Comparison of ENCODE assay signal across 32 cellular contexts in genomic region chr4:133638702-133639101, GRCh38.
"Had no signal": no experiment of that assay in that cellular context is flagged by ENCODE, and none has a peak within 500 bp of the region (broad histone marks: within the 10 kb centered on the region; RNA-seq: fewer than 3 reads in every experiment).

No MANE protein-coding gene starts in this region.

- H3K36me3 ChIP-seq: gastroesophageal sphincter, heart left ventricle, lower lobe of right lung, ovary, right lobe of liver, suprapubic skin, transverse colon, upper lobe of right lung, uterus had no signal

- H3K27ac Mint-ChIP-seq: dendritic cell treated with granulocyte-macrophage colony-stimulating factor and Interleukin-4, amounts not matched to agents 40 ng/mL and 50 ng/mL, for 4 days; endodermal cell; naive thymus-derived CD8-positive, alpha-beta T cell; stimulated activated naive CD8-positive, alpha-beta T cell treated with anti-CD3 and anti-CD28 coated beads, Interleukin-15, amount 100 ng/mL, for 72 hours had no signal

- H3K4me1 Mint-ChIP-seq: naive thymus-derived CD8-positive, alpha-beta T cell; stimulated activated naive CD8-positive, alpha-beta T cell treated with anti-CD3 and anti-CD28 coated beads, Interleukin-15, amount 100 ng/mL, for 72 hours had no signal

- H3K27me3 Mint-ChIP-seq: dendritic cell treated with granulocyte-macrophage colony-stimulating factor and Interleukin-4, amounts not matched to agents 40 ng/mL and 50 ng/mL, for 4 days; naive thymus-derived CD8-positive, alpha-beta T cell; stimulated activated naive CD8-positive, alpha-beta T cell treated with anti-CD3 and anti-CD28 coated beads, Interleukin-15, amount 100 ng/mL, for 72 hours had no signal

- H3K36me3 Mint-ChIP-seq: naive thymus-derived CD8-positive, alpha-beta T cell had no signal

- H3K9me3 ChIP-seq: gastroesophageal sphincter, lower lobe of right lung, ovary, psoas muscle, right lobe of liver, suprapubic skin, upper lobe of right lung, uterus had no signal

- H3K4me1 ChIP-seq: gastroesophageal sphincter, heart left ventricle, lower lobe of right lung, psoas muscle, right lobe of liver, suprapubic skin, transverse colon, upper lobe of right lung, uterus had no signal

- H3K4me2 ChIP-seq: smooth muscle cell had no signal

- H3K4me3 ChIP-seq: gastroesophageal sphincter, heart left ventricle, lower lobe of right lung, ovary, psoas muscle, right lobe of liver, smooth muscle cell, suprapubic skin, transverse colon, upper lobe of right lung, uterus had no signal

- H3K4me3 Mint-ChIP-seq: dendritic cell treated with granulocyte-macrophage colony-stimulating factor and Interleukin-4, amounts not matched to agents 40 ng/mL and 50 ng/mL, for 4 days; endodermal cell; naive thymus-derived CD8-positive, alpha-beta T cell; stimulated activated naive CD8-positive, alpha-beta T cell treated with anti-CD3 and anti-CD28 coated beads, Interleukin-15, amount 100 ng/mL, for 72 hours had no signal

- DNase-seq: effector CD8-positive, alpha-beta T cell; endodermal cell; foreskin fibroblast; heart left ventricle; hippocampal formation; islet precursor cell; kidney glomerular epithelial cell; left colon; left ventricle myocardium superior; lower lobe of right lung; naive thymus-derived CD8-positive, alpha-beta T cell; occipital lobe; ovary; posterior cingulate gyrus; psoas muscle; retina; right lobe of liver; stimulated activated CD4-positive, alpha-beta T cell treated with anti-CD3 and anti-CD28 coated beads, Interleukin-12 subunit alpha, Interleukin-12 subunit beta, amount 100 ng/mL, for 4 hours; stimulated activated CD4-positive, alpha-beta T cell treated with anti-CD3 and anti-CD28 coated beads, Interleukin-1b, Interleukin-23, amount 100 ng/mL, for 48 hours; stimulated activated CD4-positive, alpha-beta T cell treated with anti-CD3 and anti-CD28 coated beads, Interleukin-4, amount 100 ng/mL, for 1 hour; stimulated activated CD8-positive, alpha-beta memory T cell treated with anti-CD3 and anti-CD28 coated beads, Interleukin-4, amount 100 ng/mL, for 48 hours; stimulated activated naive CD4-positive, alpha-beta T cell; stimulated activated naive CD8-positive, alpha-beta T cell treated with anti-CD3 and anti-CD28 coated beads, Interleukin-15, amount 100 ng/mL, for 72 hours; transverse colon; upper lobe of right lung; uterus had no signal

- H3K9me3 Mint-ChIP-seq: dendritic cell treated with granulocyte-macrophage colony-stimulating factor and Interleukin-4, amounts not matched to agents 40 ng/mL and 50 ng/mL, for 4 days had no signal

- H3K27ac ChIP-seq: epithelial cell of prostate, gastroesophageal sphincter, heart left ventricle, lower lobe of right lung, ovary, psoas muscle, right lobe of liver, suprapubic skin, transverse colon, upper lobe of right lung, uterus had no signal

- H3K27me3 ChIP-seq: gastroesophageal sphincter, heart left ventricle, ovary, right lobe of liver, suprapubic skin, transverse colon, upper lobe of right lung, uterus had no signal

- ATAC-seq: esophagus mucosa; gastroesophageal sphincter; heart left ventricle; left colon; left ventricle myocardium superior; lower lobe of right lung; naive thymus-derived CD8-positive, alpha-beta T cell; psoas muscle; right lobe of liver; stimulated activated naive CD8-positive, alpha-beta T cell treated with anti-CD3 and anti-CD28 coated beads, Interleukin-15, amount 100 ng/mL, for 72 hours; upper lobe of right lung had no signal
